9 cellular contexts compared by ENCODE assay signal in genomic region chr12:130796985-130797686, GRCh38. TPM values are rescaled to one million over a fixed set of nuclear protein-coding genes. Genes with fewer than 3 reads are reported as not detected.
DNase-seq lines count a peak whose midpoint lies in the region; ATAC-seq and FAIRE-seq lines count a peak whose summit lies in the region.
"Had no signal": no experiment of that assay in that cellular context is flagged by ENCODE, and none has a peak within 500 bp of the region (broad histone marks: within the 10 kb centered on the region; RNA-seq: fewer than 3 reads in every experiment).

No MANE protein-coding gene starts in this region.

- H3K9ac ChIP-seq in neuronal stem cell (ENCODE audit: low read depth, low read length, poor library complexity), result no peak overlapping the region

- WGBS in neuronal stem cell (ENCODE audit: extremely low coverage in 2 of 2, insufficient read length in 2 of 2, insufficient replicate concordance in 1 of 2), 2 donors, result no CpG with 5 or more reads among the region's 19 CpGs

- no peak overlapping the region for H2BK15ac ChIP-seq in neuronal stem cell (ENCODE audit: low read length)

- H3K36me3 Mint-ChIP-seq in activated T-helper 2 cell treated with anti-CD3 and anti-CD28 coated beads, Interferon-gamma antibody, Interleukin-2, Interleukin-4, amounts not matched to agents 10 μg/mL and 5 μg/mL and 100 μg/mL, durations not matched to agents 14 hours and 24 hours and 36 hours (ENCODE audit: low read depth), result peaks cover 39% of the 10 kb centered on the region

- H3K4ac ChIP-seq in neuronal stem cell (ENCODE audit: low read length), result no peak overlapping the region

- no peak overlapping the region for H4K8ac ChIP-seq in neuronal stem cell (ENCODE audit: low read depth, low read length)

- intact Hi-C loops in activated T-helper 2 cell treated with anti-CD3 and anti-CD28 coated beads, Interferon-gamma antibody, Interleukin-2, Interleukin-4, amounts not matched to agents 10 μg/mL and 5 μg/mL and 100 μg/mL, durations not matched to agents 14 hours and 24 hours and 36 hours (cut with micrococcal nuclease), result no loop called here

- H3K79me1 ChIP-seq in neuronal stem cell (ENCODE audit: low read depth, low read length), result no peaks in the 10 kb centered on the region

- DNase-seq in GM19239 (ENCODE audit: insufficient read length, low spot score) (peak; percentile 33), NCI-H1436 (lab: John Stamatoyannopoulos, UW) (no peak), anterior cingulate cortex (lab: John Stamatoyannopoulos, UW) (no peak), neuronal stem cell (ENCODE audit: low spot score) (no peak), mucosa of gallbladder (ENCODE audit: low spot score) (no peak)
- DNase-seq in activated T-helper 2 cell treated with anti-CD3 and anti-CD28 coated beads, Interferon-gamma antibody, Interleukin-2, Interleukin-4, amounts not matched to agents 10 μg/mL and 5 μg/mL and 100 μg/mL, durations not matched to agents 14 hours and 24 hours and 36 hours (ENCODE audit: low spot score), result peak; percentile 30
- peak; percentile 72 for DNase-seq in stimulated activated CD4-positive, alpha-beta T cell treated with anti-CD3 and anti-CD28 coated beads, Interleukin-4, amount 100 ng/mL, for 24 hours

- H3K27me3 ChIP-seq in neuronal stem cell (ENCODE audit: control insufficient read depth in 3 of 3, insufficient read depth in 3 of 3, low read depth in 1 of 3, low read length in 3 of 3), result no peaks in the 10 kb centered on the region

- no peak overlapping the region for H3K18ac ChIP-seq in neuronal stem cell (ENCODE audit: low read length)

- H3K14ac ChIP-seq in neuronal stem cell (ENCODE audit: low read length), result no peak overlapping the region

- H3K27me3 Mint-ChIP-seq in activated T-helper 2 cell treated with anti-CD3 and anti-CD28 coated beads, Interferon-gamma antibody, Interleukin-2, Interleukin-4, amounts not matched to agents 10 μg/mL and 5 μg/mL and 100 μg/mL, durations not matched to agents 14 hours and 24 hours and 36 hours (ENCODE audit: low read depth), result no peaks in the 10 kb centered on the region

- H3K4me2 ChIP-seq in neuronal stem cell (ENCODE audit: insufficient read depth, low read length, poor library complexity, severe bottlenecking), result no peak overlapping the region

- no peaks in the 10 kb centered on the region for H3K9me3 ChIP-seq in neuronal stem cell (replicated peaks in 1 of 2; ENCODE audit: control insufficient read depth in 2 of 2, insufficient read depth in 1 of 2, low read depth in 1 of 2, low read length in 2 of 2)

- peak; percentile 85 for ATAC-seq in HG03342 (IDR thresholded peaks at IDR 0.05; ENCODE audit: unreplicated experiment)

- H3K4me3 ChIP-seq in neuronal stem cell (ENCODE audit: low read length in 2 of 2), result no peak overlapping the region

- no peaks in the 10 kb centered on the region for H3K4me1 ChIP-seq in neuronal stem cell (ENCODE audit: control insufficient read depth in 2 of 2, insufficient read depth in 1 of 2, low read depth in 1 of 2, low read length in 2 of 2)

- peaks cover 9 to 81% of the 10 kb centered on the region in 2 donors for H3K36me3 ChIP-seq in neuronal stem cell (replicated peaks in 1 of 2; ENCODE audit: control insufficient read depth in 2 of 2, insufficient read depth in 2 of 2, low read length in 2 of 2)

- H3K23ac ChIP-seq in neuronal stem cell (ENCODE audit: low read depth, low read length, poor library complexity), result no peak overlapping the region

- no peak overlapping the region for H2BK12ac ChIP-seq in neuronal stem cell (ENCODE audit: low read length)

- no peak overlapping the region for H3K27ac ChIP-seq in neuronal stem cell (replicated peaks; ENCODE audit: low read length)

- H2AK5ac ChIP-seq in neuronal stem cell (ENCODE audit: low read depth, low read length), result no peak overlapping the region

- H3K27ac Mint-ChIP-seq in activated T-helper 2 cell treated with anti-CD3 and anti-CD28 coated beads, Interferon-gamma antibody, Interleukin-2, Interleukin-4, amounts not matched to agents 10 μg/mL and 5 μg/mL and 100 μg/mL, durations not matched to agents 14 hours and 24 hours and 36 hours, result peak overlapping the region; percentile 87
- H3K27ac Mint-ChIP-seq: nephron had no signal

- H3K4me1 Mint-ChIP-seq in activated T-helper 2 cell treated with anti-CD3 and anti-CD28 coated beads, Interferon-gamma antibody, Interleukin-2, Interleukin-4, amounts not matched to agents 10 μg/mL and 5 μg/mL and 100 μg/mL, durations not matched to agents 14 hours and 24 hours and 36 hours (ENCODE audit: low read depth), result peaks cover 21% of the 10 kb centered on the region
- H3K4me1 Mint-ChIP-seq: nephron had no signal

- peak; percentile 79 for FAIRE-seq in GM19239 (lab: Jason Lieb, UNC)

- H2AFZ ChIP-seq in neuronal stem cell (ENCODE audit: low read length), result no peak overlapping the region

- peak overlapping the region; percentile 45 for H3K4me3 Mint-ChIP-seq in activated T-helper 2 cell treated with anti-CD3 and anti-CD28 coated beads, Interferon-gamma antibody, Interleukin-2, Interleukin-4, amounts not matched to agents 10 μg/mL and 5 μg/mL and 100 μg/mL, durations not matched to agents 14 hours and 24 hours and 36 hours (ENCODE audit: low read depth)
- H3K4me3 Mint-ChIP-seq: nephron had no signal

- no peak overlapping the region for H2BK120ac ChIP-seq in neuronal stem cell (ENCODE audit: low read depth, low read length)

- no peaks in the 10 kb centered on the region for H3K9me3 Mint-ChIP-seq in activated T-helper 2 cell treated with anti-CD3 and anti-CD28 coated beads, Interferon-gamma antibody, Interleukin-2, Interleukin-4, amounts not matched to agents 10 μg/mL and 5 μg/mL and 100 μg/mL, durations not matched to agents 14 hours and 24 hours and 36 hours
- H3K9me3 Mint-ChIP-seq: nephron had no signal

- no peak overlapping the region for H4K91ac ChIP-seq in neuronal stem cell (ENCODE audit: low read depth, low read length, poor library complexity)

- H2BK5ac ChIP-seq in neuronal stem cell (ENCODE audit: low read length), result no peak overlapping the region

RNA-seq across cellular contexts. Expression of gene STX2, which starts 41.9 kb away (rescaled TPM):
- total RNA-seq in activated T-helper 2 cell treated with anti-CD3 and anti-CD28 coated beads, Interferon-gamma antibody, Interleukin-2, Interleukin-4, amounts not matched to agents 10 μg/mL and 5 μg/mL and 100 μg/mL, durations not matched to agents 14 hours and 24 hours and 36 hours, result 19.6 and 19.9 TPM in 2 replicates
- polyA plus RNA-seq in neuronal stem cell (2013, experiment 1 of 2), result 26.0 TPM
- polyA plus RNA-seq in neuronal stem cell (2013, experiment 2 of 2), result 28.0 TPM
- total RNA-seq in mucosa of gallbladder, result 16.2 TPM

Comparison
In these comparisons a context has a peak if more than half of its experiments do, and no peak if none do; other contexts are left out.
1. DNase-seq: peak in GM19239 (single experiment), activated T-helper 2 cell treated with anti-CD3 and anti-CD28 coated beads, Interferon-gamma antibody, Interleukin-2, Interleukin-4, amounts not matched to agents 10 μg/mL and 5 μg/mL and 100 μg/mL, durations not matched to agents 14 hours and 24 hours and 36 hours (single experiment) and stimulated activated CD4-positive, alpha-beta T cell treated with anti-CD3 and anti-CD28 coated beads, Interleukin-4, amount 100 ng/mL, for 24 hours (single experiment); none in NCI-H1436 (single experiment), anterior cingulate cortex (0 of 58), neuronal stem cell (single experiment) and mucosa of gallbladder (single experiment).